In genomic region chr17:78709119-78709681, GRCh38 we compare ENCODE assay signal across 10 cellular contexts.
DNase-seq lines count a peak whose midpoint lies in the region; ATAC-seq and TF ChIP-seq lines count a peak whose summit lies in the region.
"Had no signal": no experiment of that assay in that cellular context is flagged by ENCODE, and none has a peak within 500 bp of the region (broad histone marks: within the 10 kb centered on the region; RNA-seq: fewer than 3 reads in every experiment).

No MANE protein-coding gene starts in this region.

- peak; percentile 46 to 51 for DNase-seq in activated CD4-positive, alpha-beta T cell treated with anti-CD3 and anti-CD28 coated beads, Interleukin-2, amount 50 U/mL, for 48 hours
- DNase-seq in activated CD4-positive, alpha-beta T cell treated with anti-CD3 and anti-CD28 coated beads for 1 hour: no peak
- DNase-seq in activated B cell treated with CpG ODN at 0.5 μM for 24 hours: no peak
- no peak for DNase-seq in SJCRH30
- DNase-seq in NCI-H187 (lab: John Stamatoyannopoulos, UW): no peak
- no peak for DNase-seq in T1000 (lab: John Stamatoyannopoulos, UW)

- H3K27me3 Mint-ChIP-seq in activated B cell treated with CpG ODN at 0.5 μM for 24 hours: no peaks in the 10 kb centered on the region
- no peaks in the 10 kb centered on the region for H3K27me3 Mint-ChIP-seq in stimulated activated naive CD8-positive, alpha-beta T cell treated with anti-CD3 and anti-CD28 coated beads, Interleukin-15, Interleukin-2, amounts not matched to agents 100 ng/mL and 50 ng/mL, for 24 hours

- H3K9me3 Mint-ChIP-seq in activated B cell treated with CpG ODN at 0.5 μM for 24 hours: no peaks in the 10 kb centered on the region
- no peaks in the 10 kb centered on the region for H3K9me3 Mint-ChIP-seq in stimulated activated naive CD8-positive, alpha-beta T cell treated with anti-CD3 and anti-CD28 coated beads, Interleukin-15, Interleukin-2, amounts not matched to agents 100 ng/mL and 50 ng/mL, for 24 hours

- CTCF ChIA-PET in activated B cell treated with CpG ODN at 0.5 μM for 24 hours (lab: Charles Lee): interaction anchor here (0.8 to 5.9 kb wide), 21 partner anchors 9 to 458 kb away, joined by 3 to 52 read pairs (median 4); no protein-coding TSS in a partner anchor

- peak overlapping the region; percentile 93 for H3K27ac Mint-ChIP-seq in activated B cell treated with CpG ODN at 0.5 μM for 24 hours
- peak overlapping the region; percentile 89 for H3K27ac Mint-ChIP-seq in stimulated activated naive CD8-positive, alpha-beta T cell treated with anti-CD3 and anti-CD28 coated beads, Interleukin-15, Interleukin-2, amounts not matched to agents 100 ng/mL and 50 ng/mL, for 24 hours

- H3K36me3 ChIP-seq in SJCRH30: no peaks in the 10 kb centered on the region

- intact Hi-C loops in activated B cell treated with CpG ODN at 0.5 μM for 24 hours (cut with micrococcal nuclease): loop anchor here (1.0 to 5.0 kb wide), 6 partner anchors 13 to 264 kb away; partner anchors contain the start of gene USP36

- POLR2A ChIA-PET in activated B cell treated with CpG ODN at 0.5 μM for 24 hours (lab: Charles Lee): interaction anchor here (0.5 to 15.8 kb wide), 19 partner anchors 8 to 466 kb away, joined by 3 to 396 read pairs (median 5); no protein-coding TSS in a partner anchor

- H3K4me1 ChIP-seq in SJCRH30: peaks cover 18% of the 10 kb centered on the region

- TF ChIP-seq CTCF in activated B cell treated with CpG ODN at 0.5 μM for 24 hours (IDR thresholded peaks at IDR 0.05): no peak

- H3K4me1 Mint-ChIP-seq in activated B cell treated with CpG ODN at 0.5 μM for 24 hours: peaks cover 91% of the 10 kb centered on the region
- peaks cover 75% of the 10 kb centered on the region for H3K4me1 Mint-ChIP-seq in stimulated activated naive CD8-positive, alpha-beta T cell treated with anti-CD3 and anti-CD28 coated beads, Interleukin-15, Interleukin-2, amounts not matched to agents 100 ng/mL and 50 ng/mL, for 24 hours (ENCODE audit: low read depth)

- H3K4me3 Mint-ChIP-seq in activated B cell treated with CpG ODN at 0.5 μM for 24 hours: peak overlapping the region; percentile 69
- peak overlapping the region; percentile 44 for H3K4me3 Mint-ChIP-seq in stimulated activated naive CD8-positive, alpha-beta T cell treated with anti-CD3 and anti-CD28 coated beads, Interleukin-15, Interleukin-2, amounts not matched to agents 100 ng/mL and 50 ng/mL, for 24 hours

- H3K27me3 ChIP-seq in SJCRH30: no peaks in the 10 kb centered on the region
- H3K27me3 ChIP-seq: SJSA1 had no signal

- no peak overlapping the region for H3K27ac ChIP-seq in SJCRH30
- H3K27ac ChIP-seq: SJSA1 had no signal

- no peaks in the 10 kb centered on the region for H3K9me3 ChIP-seq in SJCRH30 (replicated peaks)
- H3K9me3 ChIP-seq: SJSA1 had no signal

- ATAC-seq in HG02678 (IDR thresholded peaks at IDR 0.05; ENCODE audit: unreplicated experiment) (peak; percentile 53), activated B cell treated with CpG ODN at 0.5 μM for 24 hours (ENCODE audit: low read depth) (peak; percentile 59)

- no peak overlapping the region for H3K4me3 ChIP-seq in SJCRH30
- H3K4me3 ChIP-seq: SJSA1, skin epidermis had no signal

- H3K36me3 Mint-ChIP-seq in activated B cell treated with CpG ODN at 0.5 μM for 24 hours (ENCODE audit: low read depth): peaks cover 62% of the 10 kb centered on the region
- H3K36me3 Mint-ChIP-seq in stimulated activated naive CD8-positive, alpha-beta T cell treated with anti-CD3 and anti-CD28 coated beads, Interleukin-15, Interleukin-2, amounts not matched to agents 100 ng/mL and 50 ng/mL, for 24 hours (ENCODE audit: low read depth): peaks cover 35% of the 10 kb centered on the region

Comparison
In these comparisons a context has a peak if more than half of its experiments do, and no peak if none do; other contexts are left out.
1. DNase-seq: peak in activated CD4-positive, alpha-beta T cell treated with anti-CD3 and anti-CD28 coated beads, Interleukin-2, amount 50 U/mL, for 48 hours (2 of 2); none in activated CD4-positive, alpha-beta T cell treated with anti-CD3 and anti-CD28 coated beads for 1 hour (single experiment), activated B cell treated with CpG ODN at 0.5 μM for 24 hours (single experiment), SJCRH30 (0 of 2), NCI-H187 (0 of 2) and T1000 (single experiment).